ENCODE assay signal across 8 cellular contexts in the genomic region with DNA sequence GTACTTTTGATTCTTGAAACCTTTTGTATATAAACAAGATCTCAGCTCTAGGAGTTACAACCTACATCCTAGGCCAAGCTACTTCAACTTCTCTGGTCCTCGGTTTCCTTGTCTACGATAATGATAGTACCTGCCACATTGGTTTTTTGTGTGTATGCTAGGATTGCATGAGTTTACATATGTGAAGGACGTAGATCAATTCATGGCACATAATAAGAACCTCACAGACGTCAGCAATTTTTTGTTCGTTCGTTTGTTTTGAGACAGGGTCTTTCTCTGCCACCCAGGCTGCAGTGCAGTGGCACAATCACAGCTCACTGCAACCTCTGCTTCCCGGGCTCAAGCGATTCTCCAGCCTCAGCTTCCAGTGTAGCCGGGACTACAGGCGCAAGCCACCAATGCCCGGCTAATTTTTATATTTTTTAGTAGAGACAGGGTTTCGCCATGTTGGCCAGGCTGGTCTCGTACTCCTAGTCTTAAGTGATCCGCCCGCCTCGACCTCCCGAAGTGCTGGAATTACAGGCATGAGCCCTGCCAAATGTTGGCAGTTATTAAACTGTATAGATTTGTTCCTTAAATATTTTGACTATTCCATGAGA. TPM values are rescaled to one million over a fixed set of nuclear protein-coding genes. Genes with fewer than 3 reads are reported as not detected.
DNase-seq lines count a peak whose midpoint lies in the region; ATAC-seq, FAIRE-seq and TF ChIP-seq lines count a peak whose summit lies in the region.

No MANE protein-coding gene starts in this region.

- H3K36me3 Mint-ChIP-seq in GM23338 (ENCODE audit: low read depth), result peaks cover 8% of the 10 kb centered on the region; the same call in 1 of the 3 replicates

- peaks cover 6% of the 10 kb centered on the region; the same call in 1 of the 3 replicates for H3K9me3 Mint-ChIP-seq in GM23338

- FAIRE-seq in pancreas (lab: Jason Lieb, UNC), result no peak

- peaks cover 5% of the 10 kb centered on the region for H3K27me3 Mint-ChIP-seq in GM23338 (ENCODE audit: insufficient read depth, low read depth, poor library complexity)

- 11 to 12% methylated on average over 17 of the region's 17 CpGs for WGBS in pancreas, 2 donors

- H3K4me3 Mint-ChIP-seq in GM23338, result peak overlapping the region; percentile 93

- H3K27me3 ChIP-seq in GM23338 (ENCODE audit: insufficient read depth), result peaks cover 4% of the 10 kb centered on the region; the same call in 1 of the 2 replicates
- H3K27me3 ChIP-seq in RWPE2 (ENCODE audit: insufficient read depth, poor library complexity, severe bottlenecking), result no peaks in the 10 kb centered on the region
- no peaks in the 10 kb centered on the region for H3K27me3 ChIP-seq in pancreas

- H3K9me2 ChIP-seq in GM23338 (ENCODE audit: insufficient read depth), result no peaks in the 10 kb centered on the region

- H3K27ac Mint-ChIP-seq in GM23338, result peak overlapping the region; percentile 98

- H3K9me3 ChIP-seq in RWPE2 (ENCODE audit: severe bottlenecking), result no peaks in the 10 kb centered on the region
- no peaks in the 10 kb centered on the region for H3K9me3 ChIP-seq in pancreas

- H3K4me1 Mint-ChIP-seq in GM23338, result peaks cover 11% of the 10 kb centered on the region; the same call in 2 of the 3 replicates

- H3F3A ChIP-seq in GM23338 (replicated peaks; ENCODE audit: low read depth), result no peaks in the 10 kb centered on the region

- no peaks in the 10 kb centered on the region; the same call in 1 of the 2 replicates for H3K4me1 ChIP-seq in GM23338 (ENCODE audit: insufficient read depth)
- H3K4me1 ChIP-seq in RWPE2 (ENCODE audit: insufficient read depth, poor library complexity, severe bottlenecking), result peaks cover 7% of the 10 kb centered on the region
- H3K4me1 ChIP-seq in pancreas, result peaks cover 5 to 18% (median 9%) of the 10 kb centered on the region in 3 donors

- H3K79me2 ChIP-seq in GM23338 (replicated peaks; ENCODE audit: insufficient read depth), result peaks cover 18% of the 10 kb centered on the region

- TF ChIP-seq POLR2A in erythroblast (IDR thresholded peaks at IDR 0.05; ENCODE audit: low read length), result peak; percentile 16

- peak overlapping the region; percentile 92 for H3K4me2 ChIP-seq in GM23338

- DNase-seq in GM23338 (ENCODE audit: low spot score) (peak; percentile 1), RWPE2 (ENCODE audit: low spot score) (no peak), erythroblast (lab: John Stamatoyannopoulos, UW) (peak in 1 of 2 experiments; percentile 43), pancreas (peak in 1 of 6 donors; percentile 16), A172 (ENCODE audit: low spot score) (no peak), islet precursor cell (no peak), KG1 (lab: John Stamatoyannopoulos, UW) (no peak), cerebellar cortex (ENCODE audit: low spot score) (no peak)

- H2AFZ ChIP-seq in GM23338, result peak overlapping the region; percentile 86; the same call in 1 of the 2 replicates

- no peak; the same call in 2 of the 3 replicates for ATAC-seq in GM23338
- ATAC-seq in RWPE2 (ENCODE audit: low read depth), result 0 out of 3 replicates have a peak, but pooled peaks have one; percentile 1
- ATAC-seq in pancreas, result peak; percentile 0 to 9 (median 6)

- H3K36me3 ChIP-seq in GM23338 (ENCODE audit: insufficient read depth) (no peaks in the 10 kb centered on the region), RWPE2 (ENCODE audit: low read depth) (peaks cover 24% of the 10 kb centered on the region), pancreas (no peaks in the 10 kb centered on the region)

- intact Hi-C loops in pancreas (cut with DNase I), result no loop called here

- H3K27ac ChIP-seq in GM23338 (ENCODE audit: low read depth), result peak overlapping the region; percentile 87
- peak overlapping the region; percentile 55 for H3K27ac ChIP-seq in RWPE2 (ENCODE audit: poor library complexity, severe bottlenecking)
- H3K27ac ChIP-seq in pancreas, result peak overlapping the region; percentile 87 to 97 (median 94)

- H3K4me3 ChIP-seq in GM23338 (peak overlapping the region; percentile 97), RWPE2 (ENCODE audit: severe bottlenecking) (peak overlapping the region; percentile 98), pancreas (peak overlapping the region; percentile 69 to 82 (median 76))

- H4K20me1 ChIP-seq in GM23338 (replicated peaks; ENCODE audit: insufficient read depth), result no peaks in the 10 kb centered on the region; the same call in 1 of the 2 replicates

- no peak for TF ChIP-seq CTCF in GM23338 (conservative IDR thresholded peaks at IDR 0.05; ENCODE audit: low read depth in 2 of 2)
- TF ChIP-seq CTCF in RWPE2 (IDR thresholded peaks at IDR 0.05; ENCODE audit: poor library complexity, severe bottlenecking), result no peak
- TF ChIP-seq CTCF in pancreas (IDR thresholded peaks at IDR 0.05), result no peak

TF ChIP-seq in GM23338, 12 proteins besides CTCF, POLR2A, EP300 and RAD21 (continues in another document):
- no peak for TF ChIP-seq ZNF331 (CRISPR knock-in tag; IDR thresholded peaks at IDR 0.05; ENCODE audit: low read depth)
- no peak for TF ChIP-seq EZH2 (IDR thresholded peaks at IDR 0.05; ENCODE audit: low read depth, unreplicated experiment)
- TF ChIP-seq JUNB (IDR thresholded peaks at IDR 0.05; ENCODE audit: unreplicated experiment), result no peak
- TF ChIP-seq CREB1 (CRISPR knock-in tag; IDR thresholded peaks at IDR 0.05; ENCODE audit: low read depth), result no peak
- no peak for TF ChIP-seq NANOG (IDR thresholded peaks at IDR 0.05; ENCODE audit: borderline replicate concordance)
- no peak for TF ChIP-seq POLR2AphosphoS5 (IDR thresholded peaks at IDR 0.05; ENCODE audit: low read depth)
- no peak for TF ChIP-seq EZH2phosphoT487 (IDR thresholded peaks at IDR 0.05; ENCODE audit: unreplicated experiment)
- TF ChIP-seq STAT1 (IDR thresholded peaks at IDR 0.05; ENCODE audit: unreplicated experiment), result no peak
- no peak for TF ChIP-seq ZNF114 (CRISPR knock-in tag; IDR thresholded peaks at IDR 0.05)
- TF ChIP-seq, protein P1, sequence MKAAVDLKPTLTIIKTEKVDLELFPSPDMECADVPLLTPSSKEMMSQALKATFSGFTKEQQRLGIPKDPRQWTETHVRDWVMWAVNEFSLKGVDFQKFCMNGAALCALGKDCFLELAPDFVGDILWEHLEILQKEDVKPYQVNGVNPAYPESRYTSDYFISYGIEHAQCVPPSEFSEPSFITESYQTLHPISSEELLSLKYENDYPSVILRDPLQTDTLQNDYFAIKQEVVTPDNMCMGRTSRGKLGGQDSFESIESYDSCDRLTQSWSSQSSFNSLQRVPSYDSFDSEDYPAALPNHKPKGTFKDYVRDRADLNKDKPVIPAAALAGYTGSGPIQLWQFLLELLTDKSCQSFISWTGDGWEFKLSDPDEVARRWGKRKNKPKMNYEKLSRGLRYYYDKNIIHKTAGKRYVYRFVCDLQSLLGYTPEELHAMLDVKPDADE (IDR thresholded peaks at IDR 0.05), result no peak

RNA-seq across cellular contexts. Expression of a gene that starts 0.7 kb away (rescaled TPM):
- 30.5 and 41.2 TPM in 2 replicates for total RNA-seq in GM23338 (2014; rRNA removed; shearing (Covaris generic))
- 10.9 and 11.1 TPM in 2 replicates for polyA plus RNA-seq in GM23338 (2016; fragmentation: Nextera tagmentation; extraction: Ambion mirVana)
- 10 to 100 TPM; 36.6 to 58.6 (median 41.0) TPM for total RNA-seq in pancreas
- 10 to 100 TPM; 12.6 to 17.8 TPM for polyA plus RNA-seq in pancreas
- 82.8 and 90.9 TPM in 2 replicates for total RNA-seq in A172 (2014; rRNA removed; shearing (Covaris generic))
